ENCODE assay signal across 10 cellular contexts in the genomic region with DNA sequence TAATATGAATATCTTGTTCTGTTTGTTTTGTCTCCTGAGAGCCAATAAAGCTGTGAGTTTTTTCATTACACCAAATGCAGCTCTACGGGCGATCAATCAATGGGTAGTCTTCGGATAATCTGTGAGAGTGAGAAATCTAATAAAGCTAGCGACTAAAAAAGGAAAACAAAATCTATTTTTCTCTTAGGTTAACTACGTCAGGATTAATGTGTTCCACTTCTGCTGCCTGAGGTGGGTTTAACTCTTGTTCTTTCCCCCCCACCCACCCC.
DNase-seq lines count a peak whose midpoint lies in the region; ATAC-seq, FAIRE-seq and TF ChIP-seq lines count a peak whose summit lies in the region.
"Had no signal": no experiment of that assay in that cellular context is flagged by ENCODE, and none has a peak within 500 bp of the region (broad histone marks: within the 10 kb centered on the region; RNA-seq: fewer than 3 reads in every experiment).

No MANE protein-coding gene starts in this region.

- H3K79me2 ChIP-seq in astrocyte (ENCODE audit: insufficient read depth, low read length) = no peaks in the 10 kb centered on the region

- DNase-seq in stimulated activated naive CD8-positive, alpha-beta T cell treated with anti-CD3 and anti-CD28 coated beads, Interleukin-15, Interleukin-2, amounts not matched to agents 100 U/mL and 50 U/mL, for 24 hours = no peak
- no peak for DNase-seq in astrocyte (ENCODE audit: low read depth)
- DNase-seq in lower lobe of right lung = no peak
- no peak for DNase-seq in left colon
- no peak for DNase-seq in glomerular visceral epithelial cell (ENCODE audit: extremely low spot score)
- DNase-seq: left ventricle myocardium superior had no signal

- intact Hi-C loops in lower lobe of right lung (cut with DNase I) = no loop called here
- intact Hi-C loops in left colon (cut with DNase I, micrococcal nuclease) = no loop called here

- peak overlapping the region; percentile 94 for H3K27ac Mint-ChIP-seq in stimulated activated naive CD8-positive, alpha-beta T cell treated with anti-CD3 and anti-CD28 coated beads, Interleukin-15, Interleukin-2, amounts not matched to agents 100 ng/mL and 50 ng/mL, for 24 hours
- H3K27ac Mint-ChIP-seq in astrocyte (ENCODE audit: unreplicated experiment) = peak overlapping the region; percentile 48

- no peak for TF ChIP-seq CTCF in astrocyte (IDR thresholded peaks at IDR 0.05; ENCODE audit: insufficient read depth, low read depth, low read length)
- TF ChIP-seq CTCF in lower lobe of right lung (IDR thresholded peaks at IDR 0.05) = no peak

- H4K20me1 ChIP-seq in astrocyte (ENCODE audit: insufficient read depth, low read length) = no peaks in the 10 kb centered on the region

- no peaks in the 10 kb centered on the region for H3K9me3 ChIP-seq in astrocyte (ENCODE audit: insufficient read depth, low read depth, low read length)
- H3K9me3 ChIP-seq in lower lobe of right lung = no peaks in the 10 kb centered on the region

- H3K27me3 ChIP-seq in astrocyte (ENCODE audit: insufficient read depth, low read length) (peaks cover 22% of the 10 kb centered on the region), lower lobe of right lung (ENCODE audit: low read depth) (no peaks in the 10 kb centered on the region)

- peak overlapping the region; percentile 91 for H3K4me3 Mint-ChIP-seq in stimulated activated naive CD8-positive, alpha-beta T cell treated with anti-CD3 and anti-CD28 coated beads, Interleukin-15, Interleukin-2, amounts not matched to agents 100 ng/mL and 50 ng/mL, for 24 hours
- peak overlapping the region; percentile 75 for H3K4me3 Mint-ChIP-seq in astrocyte (ENCODE audit: unreplicated experiment)

- no peak overlapping the region for H3K4me2 ChIP-seq in astrocyte (ENCODE audit: low read length)
- H3K4me2 ChIP-seq: BLaER1 had no signal

- H3K27ac ChIP-seq in astrocyte (ENCODE audit: low read depth, low read length) (no peak overlapping the region), lower lobe of right lung (peak overlapping the region; percentile 70)
- H3K27ac ChIP-seq: BLaER1 had no signal

- no peaks in the 10 kb centered on the region for H3K9me3 Mint-ChIP-seq in stimulated activated naive CD8-positive, alpha-beta T cell treated with anti-CD3 and anti-CD28 coated beads, Interleukin-15, Interleukin-2, amounts not matched to agents 100 ng/mL and 50 ng/mL, for 24 hours
- peaks cover 2% of the 10 kb centered on the region for H3K9me3 Mint-ChIP-seq in astrocyte (ENCODE audit: unreplicated experiment)

- peaks cover 48% of the 10 kb centered on the region for H3K4me1 Mint-ChIP-seq in stimulated activated naive CD8-positive, alpha-beta T cell treated with anti-CD3 and anti-CD28 coated beads, Interleukin-15, Interleukin-2, amounts not matched to agents 100 ng/mL and 50 ng/mL, for 24 hours (ENCODE audit: low read depth)
- peaks cover 9% of the 10 kb centered on the region for H3K4me1 Mint-ChIP-seq in astrocyte (ENCODE audit: low read depth, unreplicated experiment)

- no peak for FAIRE-seq in astrocyte (lab: Jason Lieb, UNC)

- no peak overlapping the region for H3K4me3 ChIP-seq in astrocyte (ENCODE audit: insufficient read depth, low read depth, low read length)
- H3K4me3 ChIP-seq in lower lobe of right lung = peak overlapping the region; percentile 49
- H3K4me3 ChIP-seq: BLaER1 had no signal

- ATAC-seq in stimulated activated naive CD8-positive, alpha-beta T cell treated with anti-CD3 and anti-CD28 coated beads, Interleukin-15, Interleukin-2, amounts not matched to agents 100 U/mL and 50 U/mL, for 24 hours = no peak
- ATAC-seq in lower lobe of right lung = no peak
- no peak for ATAC-seq in left colon
- no peak for ATAC-seq in GM21723 (IDR thresholded peaks at IDR 0.05; ENCODE audit: unreplicated experiment)
- ATAC-seq in GM21390 (IDR thresholded peaks at IDR 0.05; ENCODE audit: unreplicated experiment) = no peak
- ATAC-seq: left ventricle myocardium superior had no signal

- peaks cover 8% of the 10 kb centered on the region for H3K36me3 Mint-ChIP-seq in stimulated activated naive CD8-positive, alpha-beta T cell treated with anti-CD3 and anti-CD28 coated beads, Interleukin-15, Interleukin-2, amounts not matched to agents 100 ng/mL and 50 ng/mL, for 24 hours (ENCODE audit: low read depth)
- H3K36me3 Mint-ChIP-seq in astrocyte (ENCODE audit: low read depth, unreplicated experiment) = no peaks in the 10 kb centered on the region

- no peaks in the 10 kb centered on the region for H3K4me1 ChIP-seq in astrocyte (ENCODE audit: insufficient read depth, low read length)
- no peaks in the 10 kb centered on the region for H3K4me1 ChIP-seq in lower lobe of right lung
- H3K4me1 ChIP-seq: BLaER1 had no signal

- no peaks in the 10 kb centered on the region for H3K36me3 ChIP-seq in astrocyte (ENCODE audit: insufficient read depth, low read length)
- no peaks in the 10 kb centered on the region for H3K36me3 ChIP-seq in lower lobe of right lung
- H3K36me3 ChIP-seq: BLaER1 had no signal

- H3K27me3 Mint-ChIP-seq in stimulated activated naive CD8-positive, alpha-beta T cell treated with anti-CD3 and anti-CD28 coated beads, Interleukin-15, Interleukin-2, amounts not matched to agents 100 ng/mL and 50 ng/mL, for 24 hours = no peaks in the 10 kb centered on the region
- peaks cover 4% of the 10 kb centered on the region for H3K27me3 Mint-ChIP-seq in astrocyte (ENCODE audit: low read depth, unreplicated experiment)

- no peak overlapping the region for H2AFZ ChIP-seq in astrocyte (ENCODE audit: low read depth, low read length)

- no peak overlapping the region for H3K9ac ChIP-seq in astrocyte (ENCODE audit: low read length)
- H3K9ac ChIP-seq: BLaER1 had no signal
